In genomic region chr11:57327721-57328120, GRCh38 we compare ENCODE assay signal across 20 cellular contexts. TPM values are rescaled to one million over a fixed set of nuclear protein-coding genes. Genes with fewer than 3 reads are reported as not detected.
A peak's percentile ranks its signal among the peaks of the same experiment; 100 is the strongest.
DNase-seq lines count a peak whose midpoint lies in the region; ATAC-seq and TF ChIP-seq lines count a peak whose summit lies in the region.
"Had no signal": no experiment of that assay in that cellular context is flagged by ENCODE, and none has a peak within 500 bp of the region (broad histone marks: within the 10 kb centered on the region; RNA-seq: fewer than 3 reads in every experiment).

No MANE protein-coding gene starts in this region.

- H4K20me1 ChIP-seq in osteoblast (ENCODE audit: insufficient read depth, low read length): peaks cover 7% of the 10 kb centered on the region

- H3K79me2 ChIP-seq in osteoblast (ENCODE audit: insufficient read depth, low read length): peaks cover 19% of the 10 kb centered on the region

- no peak overlapping the region for H3K4me2 ChIP-seq in osteoblast (ENCODE audit: insufficient read depth, low read length)

- H2AFZ ChIP-seq in osteoblast (ENCODE audit: low read length): no peak overlapping the region

- no peak overlapping the region for H3K9ac ChIP-seq in endodermal cell (ENCODE audit: extremely low read depth, low read length, poor library complexity, severe bottlenecking)

- H3K36me3 Mint-ChIP-seq in T-helper 1 cell treated with Interleukin-12 subunit alpha and Interleukin-12 subunit beta and Interleukin-4 antibody, amounts not matched to agents 30 μg/mL and 1 μg/mL, for 36 hours (ENCODE audit: low read depth): peaks cover 61% of the 10 kb centered on the region
- peaks cover 85% of the 10 kb centered on the region for H3K36me3 Mint-ChIP-seq in Caco-2 (ENCODE audit: insufficient read depth, unreplicated experiment)
- H3K36me3 Mint-ChIP-seq in endodermal cell (ENCODE audit: low read depth): peaks cover 67% of the 10 kb centered on the region
- H3K36me3 Mint-ChIP-seq in immature natural killer cell: peaks cover 41 to 65% (median 46%) of the 10 kb centered on the region in 3 donors

- H3K4me3 Mint-ChIP-seq in T-helper 1 cell treated with Interleukin-12 subunit alpha and Interleukin-12 subunit beta and Interleukin-4 antibody, amounts not matched to agents 30 μg/mL and 1 μg/mL, for 36 hours: no peak overlapping the region
- H3K4me3 Mint-ChIP-seq in Caco-2 (ENCODE audit: unreplicated experiment) (no peak overlapping the region), endodermal cell (no peak overlapping the region), immature natural killer cell (peak overlapping the region in 2 of 5 donors; percentile 15 to 43)
- H3K4me3 Mint-ChIP-seq in stimulated activated naive CD8-positive, alpha-beta T cell treated with anti-CD3 and anti-CD28 coated beads, Interleukin-15, amount 100 ng/mL, for 72 hours: no peak overlapping the region
- H3K4me3 Mint-ChIP-seq: H9 had no signal

- H3K9me3 ChIP-seq in Caco-2 (no peaks in the 10 kb centered on the region), endodermal cell (ENCODE audit: control insufficient read depth, low read length) (no peaks in the 10 kb centered on the region), osteoblast (ENCODE audit: low read depth, low read length) (no peaks in the 10 kb centered on the region)
- H3K9me3 ChIP-seq: right atrium auricular region, tibial artery had no signal

- no peaks in the 10 kb centered on the region for H3K27me3 Mint-ChIP-seq in T-helper 1 cell treated with Interleukin-12 subunit alpha and Interleukin-12 subunit beta and Interleukin-4 antibody, amounts not matched to agents 30 μg/mL and 1 μg/mL, for 36 hours (ENCODE audit: low read depth)
- no peaks in the 10 kb centered on the region for H3K27me3 Mint-ChIP-seq in Caco-2 (ENCODE audit: insufficient read depth, unreplicated experiment)
- H3K27me3 Mint-ChIP-seq in endodermal cell (ENCODE audit: insufficient read depth): no peaks in the 10 kb centered on the region
- peaks cover 2 to 20% (median 5%) of the 10 kb centered on the region in 3 donors for H3K27me3 Mint-ChIP-seq in immature natural killer cell (ENCODE audit: low read depth in 3 of 3)
- H3K27me3 Mint-ChIP-seq in stimulated activated naive CD8-positive, alpha-beta T cell treated with anti-CD3 and anti-CD28 coated beads, Interleukin-15, amount 100 ng/mL, for 72 hours: no peaks in the 10 kb centered on the region
- H3K27me3 Mint-ChIP-seq: activated T-helper 17 cell treated with anti-CD3 and anti-CD28 coated beads, Interleukin-2, amount 50 U/mL, for 72 hours had no signal

- H3K27me3 ChIP-seq in Caco-2 (replicated peaks; ENCODE audit: control insufficient read depth, insufficient read depth, low read length) (no peaks in the 10 kb centered on the region), endodermal cell (ENCODE audit: control insufficient read depth, insufficient read depth, low read length, poor library complexity, severe bottlenecking) (no peaks in the 10 kb centered on the region), osteoblast (ENCODE audit: insufficient read depth, low read length) (no peaks in the 10 kb centered on the region)
- H3K27me3 ChIP-seq: right atrium auricular region, tibial artery had no signal

- WGBS in endodermal cell (ENCODE audit: insufficient coverage in 1 of 2, insufficient read length in 1 of 2), 2 experiments: 93 to 94% methylated on average over 3 to 5 of the region's 5 CpGs

- POLR2A ChIA-PET in Caco-2 (lab: Charles Lee): no interaction called here

- H3K9me3 Mint-ChIP-seq in T-helper 1 cell treated with Interleukin-12 subunit alpha and Interleukin-12 subunit beta and Interleukin-4 antibody, amounts not matched to agents 30 μg/mL and 1 μg/mL, for 36 hours: no peaks in the 10 kb centered on the region
- H3K9me3 Mint-ChIP-seq in Caco-2 (ENCODE audit: unreplicated experiment): no peaks in the 10 kb centered on the region
- H3K9me3 Mint-ChIP-seq in endodermal cell: no peaks in the 10 kb centered on the region
- peaks cover 0 to 2% (median 0%) of the 10 kb centered on the region in 6 donors for H3K9me3 Mint-ChIP-seq in immature natural killer cell
- no peaks in the 10 kb centered on the region for H3K9me3 Mint-ChIP-seq in stimulated activated naive CD8-positive, alpha-beta T cell treated with anti-CD3 and anti-CD28 coated beads, Interleukin-15, amount 100 ng/mL, for 72 hours
- H3K9me3 Mint-ChIP-seq: activated T-helper 17 cell treated with anti-CD3 and anti-CD28 coated beads, Interleukin-2, amount 50 U/mL, for 72 hours; H9 had no signal

- CTCF ChIA-PET in Caco-2 (lab: Charles Lee): no interaction called here

- intact Hi-C loops in Caco-2 (cut with micrococcal nuclease; ENCODE audit: unreplicated experiment): no loop called here

- no peak for ATAC-seq in HG03196 (IDR thresholded peaks at IDR 0.05; ENCODE audit: unreplicated experiment)
- no peak for ATAC-seq in stimulated activated naive CD8-positive, alpha-beta T cell treated with anti-CD3 and anti-CD28 coated beads, Interleukin-15, amount 100 ng/mL, for 72 hours
- ATAC-seq: activated T-helper 17 cell treated with anti-CD3 and anti-CD28 coated beads, Interleukin-2, amount 50 U/mL, for 72 hours; esophagus mucosa had no signal

- peaks cover 46% of the 10 kb centered on the region for H3K4me1 Mint-ChIP-seq in T-helper 1 cell treated with Interleukin-12 subunit alpha and Interleukin-12 subunit beta and Interleukin-4 antibody, amounts not matched to agents 30 μg/mL and 1 μg/mL, for 36 hours (ENCODE audit: low read depth)
- peaks cover 36% of the 10 kb centered on the region for H3K4me1 Mint-ChIP-seq in Caco-2 (ENCODE audit: low read depth, unreplicated experiment)
- H3K4me1 Mint-ChIP-seq in endodermal cell: peaks cover 19% of the 10 kb centered on the region
- peaks cover 29 to 32% of the 10 kb centered on the region in 2 donors for H3K4me1 Mint-ChIP-seq in immature natural killer cell
- H3K4me1 Mint-ChIP-seq in stimulated activated naive CD8-positive, alpha-beta T cell treated with anti-CD3 and anti-CD28 coated beads, Interleukin-15, amount 100 ng/mL, for 72 hours: peaks cover 72% of the 10 kb centered on the region

- H3K27ac ChIP-seq in endodermal cell (ENCODE audit: low read depth, low read length): no peak overlapping the region
- H3K27ac ChIP-seq in osteoblast (ENCODE audit: low read depth, low read length): no peak overlapping the region

- H3K4me3 ChIP-seq in Caco-2 (ENCODE audit: low read depth, low read length) (no peak overlapping the region), endodermal cell (ENCODE audit: low read length) (no peak overlapping the region), osteoblast (ENCODE audit: insufficient read depth, low read length) (no peak overlapping the region)
- H3K4me3 ChIP-seq: right atrium auricular region, tibial artery had no signal

- peaks cover 5% of the 10 kb centered on the region for H3K36me3 ChIP-seq in Caco-2 (ENCODE audit: control insufficient read depth, insufficient read depth, low read length)
- peaks cover 71% of the 10 kb centered on the region for H3K36me3 ChIP-seq in endodermal cell (ENCODE audit: control insufficient read depth, insufficient read depth, low read length)
- peaks cover 67% of the 10 kb centered on the region for H3K36me3 ChIP-seq in osteoblast (ENCODE audit: insufficient read depth, low read length)

- peaks cover 30% of the 10 kb centered on the region for H3K4me1 ChIP-seq in Caco-2
- H3K4me1 ChIP-seq in endodermal cell (ENCODE audit: control insufficient read depth, insufficient read depth, low read length): peaks cover 17% of the 10 kb centered on the region
- peaks cover 22% of the 10 kb centered on the region for H3K4me1 ChIP-seq in osteoblast (ENCODE audit: insufficient read depth, low read length)

- no peak for TF ChIP-seq CTCF in Caco-2 (IDR thresholded peaks at IDR 0.05; ENCODE audit: insufficient read depth in 1 of 2, low read depth in 1 of 2, low read length in 1 of 2, severe bottlenecking in 1 of 2, unreplicated experiment in 1 of 2)
- TF ChIP-seq CTCF in endodermal cell (conservative IDR thresholded peaks at IDR 0.05): no peak
- TF ChIP-seq CTCF in osteoblast (IDR thresholded peaks at IDR 0.05; ENCODE audit: extremely low read depth, low read depth, low read length): no peak

- no TSS peak for BruUV-seq in Caco-2 (replicated peaks; lab: Mats Ljungman, UMichigan)

- peak overlapping the region; percentile 32 for H3K27ac Mint-ChIP-seq in T-helper 1 cell treated with Interleukin-12 subunit alpha and Interleukin-12 subunit beta and Interleukin-4 antibody, amounts not matched to agents 30 μg/mL and 1 μg/mL, for 36 hours
- H3K27ac Mint-ChIP-seq in Caco-2 (ENCODE audit: unreplicated experiment) (peak overlapping the region; percentile 3), endodermal cell (peak overlapping the region; percentile 32), immature natural killer cell (peak overlapping the region in 2 of 6 donors; percentile 83 to 95)
- H3K27ac Mint-ChIP-seq in stimulated activated naive CD8-positive, alpha-beta T cell treated with anti-CD3 and anti-CD28 coated beads, Interleukin-15, amount 100 ng/mL, for 72 hours: no peak overlapping the region

- DNase-seq in T-helper 1 cell (no peak), Caco-2 (no peak), endodermal cell (no peak), osteoblast (ENCODE audit: insufficient read length, low spot score, missing footprints) (peak; percentile 91), immature natural killer cell (no peak)
- no peak for DNase-seq in stimulated activated naive CD8-positive, alpha-beta T cell treated with anti-CD3 and anti-CD28 coated beads, Interleukin-15, amount 100 ng/mL, for 72 hours
- DNase-seq: 8988T, GDM1, H9, NCI-H510A treated with DMSO at 0.1 percent for 48 hours, tibial artery had no signal

RNA-seq across cellular contexts. Expression of gene TNKS1BP1, which starts 3.0 kb away (rescaled TPM):
- total RNA-seq in Caco-2 (2022) (107 and 120 TPM in 2 replicates), endodermal cell (10 to 100 TPM; 60.4 to 73.8 TPM), osteoblast (71.6 and 74.6 TPM in 2 replicates)
- 107 TPM for polyA plus RNA-seq in endodermal cell (2013, experiment 1 of 2)
- 101 TPM for polyA plus RNA-seq in endodermal cell (2013, experiment 2 of 2)
- polyA plus RNA-seq in immature natural killer cell: 1 to 10 TPM; 1.0 to 1.7 (median 1.6) TPM

RNA-seq across cellular contexts. Expression of gene SSRP1, which starts 8.0 kb away (rescaled TPM):
- total RNA-seq in Caco-2 (2022) (206 and 212 TPM in 2 replicates), endodermal cell (100 to 1,000 TPM; 145 to 182 TPM), osteoblast (55.4 and 58.0 TPM in 2 replicates)
- 235 TPM for polyA plus RNA-seq in endodermal cell (2013, experiment 1 of 2)
- polyA plus RNA-seq in endodermal cell (2013, experiment 2 of 2): 227 TPM
- polyA plus RNA-seq in immature natural killer cell: 10 to 100 TPM; 24.6 to 41.6 (median 25.6) TPM

RNA-seq across cellular contexts. Expression of gene P2RX3, which starts 10.4 kb away (rescaled TPM):
- total RNA-seq in Caco-2 (2022) (not detected in 2 replicates), endodermal cell (not detected), osteoblast (not detected in 2 replicates)
- 45.8 TPM for polyA plus RNA-seq in endodermal cell (2013, experiment 1 of 2)
- polyA plus RNA-seq in endodermal cell (2013, experiment 2 of 2): 37.0 TPM
- polyA plus RNA-seq in immature natural killer cell: not detected
- total RNA-seq: activated CD8-positive, alpha-beta memory T cell treated with anti-CD3 and anti-CD28 coated beads for 36 hours; activated T-helper 17 cell treated with anti-CD3 and anti-CD28 coated beads, Interleukin-2, amount 50 U/mL, for 72 hours; esophagus mucosa; omental fat pad had no signal
- polyA plus RNA-seq: BJ had no signal

RNA-seq across cellular contexts. Expression of gene PRG3, which starts 53.2 kb away (rescaled TPM):
- not detected in 2 replicates for total RNA-seq in Caco-2 (2022)
- not detected for total RNA-seq in endodermal cell
- polyA plus RNA-seq in endodermal cell (2013, experiment 1 of 2): not detected
- polyA plus RNA-seq in endodermal cell (2013, experiment 2 of 2): not detected
- total RNA-seq in osteoblast: not detected in 2 replicates
- polyA plus RNA-seq in immature natural killer cell: not detected
- total RNA-seq: activated CD8-positive, alpha-beta memory T cell treated with anti-CD3 and anti-CD28 coated beads for 36 hours; activated T-helper 17 cell treated with anti-CD3 and anti-CD28 coated beads, Interleukin-2, amount 50 U/mL, for 72 hours; esophagus mucosa; H9; mucosa of gallbladder; omental fat pad; right atrium auricular region had no signal
- polyA plus RNA-seq: BJ had no signal

Comparison
In these comparisons a context has a peak if more than half of its experiments do, and no peak if none do; other contexts are left out.
1. H3K27ac Mint-ChIP-seq: peak in T-helper 1 cell treated with Interleukin-12 subunit alpha and Interleukin-12 subunit beta and Interleukin-4 antibody, amounts not matched to agents 30 μg/mL and 1 μg/mL, for 36 hours (single experiment), Caco-2 (single experiment) and endodermal cell (single experiment); none in stimulated activated naive CD8-positive, alpha-beta T cell treated with anti-CD3 and anti-CD28 coated beads, Interleukin-15, amount 100 ng/mL, for 72 hours (0 of 2).